ENCODE assay signal across 1 cellular context in the genomic region with DNA sequence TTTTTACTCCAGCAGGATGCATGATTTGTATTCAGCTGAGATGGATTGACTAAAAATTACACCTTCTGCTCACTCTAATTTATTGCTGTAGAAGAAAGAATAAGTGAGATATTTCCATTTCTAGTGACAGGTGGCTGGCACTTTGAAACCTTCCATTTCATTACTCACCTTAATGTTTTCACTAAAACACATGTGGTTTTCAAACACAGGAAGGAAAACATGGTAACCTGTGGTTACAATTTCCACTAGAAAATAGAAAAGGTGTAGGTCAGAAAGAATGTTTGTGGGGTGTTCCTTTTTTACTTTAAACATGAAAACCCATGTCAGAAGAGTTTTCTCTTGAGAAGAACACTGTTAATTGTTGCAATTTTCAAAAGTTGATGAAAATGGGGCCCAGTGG.
TF ChIP-seq lines count a peak whose summit lies in the region.

No MANE protein-coding gene starts in this region.

TF ChIP-seq in K562, 482 proteins besides CTCF, POLR2A, EP300 and RAD21 (continued from another document):
- TF ChIP-seq RNF219 (CRISPR knock-in tag; IDR thresholded peaks at IDR 0.05): no peak
- no peak for TF ChIP-seq PRMT5 (CRISPR knock-in tag; IDR thresholded peaks at IDR 0.05)
- no peak for TF ChIP-seq ZNF75A (CRISPR knock-in tag; IDR thresholded peaks at IDR 0.05)
- TF ChIP-seq PHF20 (IDR thresholded peaks at IDR 0.05; ENCODE audit: partially characterized antibody): no peak
- TF ChIP-seq HDGF (IDR thresholded peaks at IDR 0.05): no peak
- TF ChIP-seq, protein P1, sequence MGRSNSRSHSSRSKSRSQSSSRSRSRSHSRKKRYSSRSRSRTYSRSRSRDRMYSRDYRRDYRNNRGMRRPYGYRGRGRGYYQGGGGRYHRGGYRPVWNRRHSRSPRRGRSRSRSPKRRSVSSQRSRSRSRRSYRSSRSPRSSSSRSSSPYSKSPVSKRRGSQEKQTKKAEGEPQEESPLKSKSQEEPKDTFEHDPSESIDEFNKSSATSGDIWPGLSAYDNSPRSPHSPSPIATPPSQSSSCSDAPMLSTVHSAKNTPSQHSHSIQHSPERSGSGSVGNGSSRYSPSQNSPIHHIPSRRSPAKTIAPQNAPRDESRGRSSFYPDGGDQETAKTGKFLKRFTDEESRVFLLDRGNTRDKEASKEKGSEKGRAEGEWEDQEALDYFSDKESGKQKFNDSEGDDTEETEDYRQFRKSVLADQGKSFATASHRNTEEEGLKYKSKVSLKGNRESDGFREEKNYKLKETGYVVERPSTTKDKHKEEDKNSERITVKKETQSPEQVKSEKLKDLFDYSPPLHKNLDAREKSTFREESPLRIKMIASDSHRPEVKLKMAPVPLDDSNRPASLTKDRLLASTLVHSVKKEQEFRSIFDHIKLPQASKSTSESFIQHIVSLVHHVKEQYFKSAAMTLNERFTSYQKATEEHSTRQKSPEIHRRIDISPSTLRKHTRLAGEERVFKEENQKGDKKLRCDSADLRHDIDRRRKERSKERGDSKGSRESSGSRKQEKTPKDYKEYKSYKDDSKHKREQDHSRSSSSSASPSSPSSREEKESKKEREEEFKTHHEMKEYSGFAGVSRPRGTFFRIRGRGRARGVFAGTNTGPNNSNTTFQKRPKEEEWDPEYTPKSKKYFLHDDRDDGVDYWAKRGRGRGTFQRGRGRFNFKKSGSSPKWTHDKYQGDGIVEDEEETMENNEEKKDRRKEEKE (IDR thresholded peaks at IDR 0.05; ENCODE audit: borderline replicate concordance in 1 of 2, control insufficient read depth in 1 of 2, low read depth in 2 of 2, low read length in 1 of 2): no peak
- no peak for TF ChIP-seq BRCA1 (IDR thresholded peaks at IDR 0.05)
- TF ChIP-seq BRCA1 (CRISPR knock-in tag; IDR thresholded peaks at IDR 0.05): no peak
- TF ChIP-seq RCOR1 (IDR thresholded peaks at IDR 0.05; ENCODE audit: borderline replicate concordance in 1 of 2, low read depth in 2 of 2, low read length in 2 of 2): no peak
- TF ChIP-seq TCF15 (CRISPR knock-in tag; IDR thresholded peaks at IDR 0.05): no peak
- no peak for TF ChIP-seq HOXB6 (CRISPR knock-in tag; IDR thresholded peaks at IDR 0.05; ENCODE audit: borderline replicate concordance)
- no peak for TF ChIP-seq ZBTB33 (CRISPR knock-in tag; IDR thresholded peaks at IDR 0.05)
- no peak for TF ChIP-seq KDM1A (IDR thresholded peaks at IDR 0.05)
- TF ChIP-seq FOXK1 (CRISPR knock-in tag; IDR thresholded peaks at IDR 0.05; ENCODE audit: borderline replicate concordance): no peak
- no peak for TF ChIP-seq FOXJ2 (tag; IDR thresholded peaks at IDR 0.05)
- no peak for TF ChIP-seq SIRT6 (IDR thresholded peaks at IDR 0.05; ENCODE audit: low read depth, low read length)
- no peak for TF ChIP-seq EP400 (IDR thresholded peaks at IDR 0.05)
TF ChIP-seq in K562: peak in this region for 0.
